Comparison of ENCODE assay signal across 19 cellular contexts in genomic region chr9:90547896-90548295, GRCh38.
DNase-seq lines count a peak whose midpoint lies in the region; ATAC-seq, FAIRE-seq and TF ChIP-seq lines count a peak whose summit lies in the region.
"Had no signal": no experiment of that assay in that cellular context is flagged by ENCODE, and none has a peak within 500 bp of the region (broad histone marks: within the 10 kb centered on the region; RNA-seq: fewer than 3 reads in every experiment).

No MANE protein-coding gene starts in this region.

- peak; percentile 13 for TF ChIP-seq CTCF in astrocyte of the spinal cord (IDR thresholded peaks at IDR 0.05; ENCODE audit: low read depth, low read length)
- no peak for TF ChIP-seq CTCF in pancreas (IDR thresholded peaks at IDR 0.05)

- no peaks in the 10 kb centered on the region for H3K4me1 ChIP-seq in pancreas
- H3K4me1 ChIP-seq: heart right ventricle had no signal

- no peaks in the 10 kb centered on the region for H3K36me3 ChIP-seq in pancreas
- H3K36me3 ChIP-seq: BLaER1 treated with 17β-estradiol and CSF1 and Interleukin-3, amounts not matched to agents 10 nM and 100 nM; heart right ventricle had no signal

- no peaks in the 10 kb centered on the region for H3K27me3 ChIP-seq in pancreas
- H3K27me3 ChIP-seq: BLaER1 treated with 17β-estradiol and CSF1 and Interleukin-3, amounts not matched to agents 10 nM and 100 nM had no signal

- no peak overlapping the region for H3K27ac ChIP-seq in pancreas
- H3K27ac ChIP-seq: BLaER1 treated with 17β-estradiol and CSF1 and Interleukin-3, amounts not matched to agents 10 nM and 100 nM; epithelial cell of prostate; heart right ventricle had no signal

- no peak for FAIRE-seq in pancreas (lab: Jason Lieb, UNC)
- FAIRE-seq: HTR-8/SVneo had no signal

- no peak overlapping the region for H3K4me3 ChIP-seq in astrocyte of the spinal cord (ENCODE audit: low read depth, low read length)
- H3K4me3 ChIP-seq in pancreas: no peak overlapping the region
- H3K4me3 ChIP-seq: BLaER1 treated with 17β-estradiol and CSF1 and Interleukin-3, amounts not matched to agents 10 nM and 100 nM; heart right ventricle had no signal

- peak; percentile 8 for DNase-seq in A172 (ENCODE audit: low spot score)
- peak; percentile 1 for DNase-seq in EH (ENCODE audit: low read depth)
- peak; percentile 7 for DNase-seq in LoVo (ENCODE audit: low spot score)
- no peak for DNase-seq in astrocyte of the spinal cord (ENCODE audit: low read depth, low spot score)
- no peak for DNase-seq in T1000 (lab: John Stamatoyannopoulos, UW)
- no peak for DNase-seq in NCI-H446 (lab: John Stamatoyannopoulos, UW)
- DNase-seq in pancreas: no peak
- no peak for DNase-seq in pons (ENCODE audit: low spot score)
- DNase-seq: activated naive CD8-positive, alpha-beta T cell treated with anti-CD3 and anti-CD28 coated beads, Interleukin-2, amount 10 ng/mL, durations not matched to agents 7 days and 5 days; activated T-cell treated with anti-CD3 and anti-CD28 coated beads, Interleukin-2, amount 50 U/mL, for 4 hours; DMS79 treated with DMSO at 0.1 percent for 48 hours; heart right ventricle; kidney glomerular epithelial cell; NCI-H1105; stimulated activated CD4-positive, alpha-beta T cell treated with anti-CD3 and anti-CD28 coated beads, Interleukin-15, amount 100 ng/mL, for 24 hours; T-helper 9 cell had no signal

- WGBS in pancreas, 2 donors: 67 to 74% methylated on average over 2 of the region's 2 CpGs

- H3K9me3 ChIP-seq in pancreas: no peaks in the 10 kb centered on the region

- no peak for ATAC-seq in pancreas
- ATAC-seq: activated T-cell treated with anti-CD3 and anti-CD28 coated beads, Interleukin-2, amount 50 U/mL, for 4 hours; heart right ventricle had no signal

- in situ Hi-C loops in astrocyte of the spinal cord (cut with HindIII; ENCODE audit: low sequenced_read_pairs): no loop called here

- intact Hi-C loops in pancreas (cut with DNase I): no loop called here

Comparison
In these comparisons a context has a peak if more than half of its experiments do, and no peak if none do; other contexts are left out.
1. DNase-seq: peak in A172 (single experiment), EH (single experiment) and LoVo (single experiment); none in astrocyte of the spinal cord (single experiment), T1000 (single experiment), NCI-H446 (0 of 2), pancreas (0 of 6) and pons (single experiment).